ENCODE assay signal across 15 cellular contexts in genomic region chr13:38462605-38463004, GRCh38.
"Had no signal": no experiment of that assay in that cellular context is flagged by ENCODE, and none has a peak within 500 bp of the region (broad histone marks: within the 10 kb centered on the region; RNA-seq: fewer than 3 reads in every experiment).

No MANE protein-coding gene starts in this region.

- FAIRE-seq: frontal cortex, keratinocyte, pancreas, small intestine had no signal

- H3K4me1 ChIP-seq: lower lobe of right lung, pancreas, right lobe of liver had no signal

- H3K36me3 ChIP-seq: lower lobe of right lung, neutrophil, pancreas, right lobe of liver had no signal

- H3K4me3 ChIP-seq: lower lobe of right lung, pancreas, right lobe of liver had no signal

- H3K9me3 ChIP-seq: lower lobe of right lung, neutrophil, pancreas, right lobe of liver had no signal

- ATAC-seq: lower lobe of right lung; natural killer cell treated with Interleukin-12 subunit alpha and Interleukin-12 subunit beta and Interleukin-15 and Interleukin-18, amount 100 ng/mL, for 72 hours; right lobe of liver had no signal

- H3K27ac ChIP-seq: lower lobe of right lung, neutrophil, pancreas, right lobe of liver, VCaP had no signal

- DNase-seq: activated CD4-positive, alpha-beta T cell treated with anti-CD3 and anti-CD28 coated beads, Interleukin-2, amount 50 U/mL, for 48 hours; activated CD4-positive, CD25-positive, alpha-beta regulatory T cell treated with anti-CD3 and anti-CD28 coated beads, Interleukin-2, amount 50 U/mL, for 72 hours; effector CD4-positive, alpha-beta T cell; hypothalamus; lower lobe of right lung; right lobe of liver; small intestine; stimulated activated CD4-positive, alpha-beta T cell treated with anti-CD3 and anti-CD28 coated beads, Interleukin-15, amount 100 ng/mL, for 24 hours; stimulated activated CD4-positive, alpha-beta T cell treated with anti-CD3 and anti-CD28 coated beads, Interleukin-4, amount 100 ng/mL, for 1 hour had no signal

- H3K27me3 ChIP-seq: neutrophil, pancreas, right lobe of liver had no signal
